ENCODE assay signal across 14 cellular contexts in the genomic region with DNA sequence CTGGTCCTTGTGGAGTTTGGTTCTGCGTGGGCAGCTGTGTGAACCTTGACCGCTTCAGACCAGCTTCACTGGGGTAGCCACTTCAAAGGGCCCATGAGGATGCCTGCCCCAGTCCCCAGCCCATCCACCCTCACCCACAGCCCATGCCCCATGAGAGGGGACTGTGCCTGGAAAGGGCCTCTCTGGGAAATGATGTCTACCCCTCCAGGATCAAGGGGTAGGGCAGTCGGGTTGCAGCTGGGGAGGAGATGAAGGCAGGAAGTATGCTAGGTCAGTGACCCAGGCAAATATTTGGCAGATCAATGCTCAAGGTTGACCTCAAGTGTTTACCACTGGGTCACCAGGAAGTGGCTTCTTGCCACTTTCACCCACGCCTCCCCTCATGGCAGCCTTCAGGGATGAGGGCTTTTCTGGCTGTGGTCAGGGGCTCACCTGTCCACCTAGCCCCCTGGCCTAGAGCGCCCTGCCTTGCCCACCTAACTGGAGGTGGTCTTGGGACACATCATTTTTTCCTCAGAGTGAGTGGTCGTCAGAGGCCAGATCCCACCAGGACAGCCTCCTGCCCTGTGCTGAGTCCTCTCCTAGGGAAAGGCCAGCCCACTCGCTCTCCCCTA.
DNase-seq lines count a peak whose midpoint lies in the region; ATAC-seq and TF ChIP-seq lines count a peak whose summit lies in the region.
"Had no signal": no experiment of that assay in that cellular context is flagged by ENCODE, and none has a peak within 500 bp of the region (broad histone marks: within the 10 kb centered on the region; RNA-seq: fewer than 3 reads in every experiment).

No MANE protein-coding gene starts in this region.

- 66% methylated on average over 7 of the region's 7 CpGs; no CpG with 5 or more reads in 1 of the 2 donors for WGBS in transverse colon (ENCODE audit: low coverage in 1 of 2), 2 donors

- no peak for TF ChIP-seq POLR2A in transverse colon (IDR thresholded peaks at IDR 0.05)

- H3K27ac Mint-ChIP-seq in CD8-positive, alpha-beta T cell = no peak overlapping the region
- H3K27ac Mint-ChIP-seq: brain had no signal

- H3K27me3 ChIP-seq in iPS-20b (ENCODE audit: insufficient read depth, low read length) (no peaks in the 10 kb centered on the region), transverse colon (no peaks in the 10 kb centered on the region)
- no peaks in the 10 kb centered on the region for H3K27me3 ChIP-seq in CD8-positive, alpha-beta T cell (ENCODE audit: insufficient read depth, low read length)

- no peaks in the 10 kb centered on the region for H3K9me3 Mint-ChIP-seq in CD8-positive, alpha-beta T cell
- H3K9me3 Mint-ChIP-seq: brain, neural crest cell had no signal

- CTCF ChIA-PET in CD8-positive, alpha-beta T cell (lab: Charles Lee) = no interaction called here

- no peak for TF ChIP-seq EP300 in transverse colon (IDR thresholded peaks at IDR 0.05; ENCODE audit: low read depth)

- H3K4me3 ChIP-seq in iPS-20b (ENCODE audit: low read length) (no peak overlapping the region), transverse colon (no peak overlapping the region)
- no peak overlapping the region for H3K4me3 ChIP-seq in CD8-positive, alpha-beta T cell (ENCODE audit: low read depth, low read length)

- no peak overlapping the region for H3K4me3 Mint-ChIP-seq in CD8-positive, alpha-beta T cell
- H3K4me3 Mint-ChIP-seq: brain, neural crest cell had no signal

- POLR2A ChIA-PET in CD8-positive, alpha-beta T cell (lab: Charles Lee) = interaction anchor here (1.0 kb wide), 1 partner anchor 13 kb away, joined by 3 read pairs; no protein-coding TSS in a partner anchor

- DNase-seq in DMS53 treated with DMSO at 0.1 percent for 48 hours (lab: John Stamatoyannopoulos, UW; ENCODE audit: unreplicated experiment) = peak; percentile 76
- DNase-seq in CD8-positive, alpha-beta T cell = no peak
- no peak for DNase-seq in iPS-NIHi7 (ENCODE audit: extremely low spot score)
- no peak for DNase-seq in transverse colon
- no peak for DNase-seq in stimulated activated CD4-positive, alpha-beta T cell treated with anti-CD3 and anti-CD28 coated beads, Interleukin-1b, Interleukin-23, amount 100 ng/mL, for 48 hours
- DNase-seq: activated CD4-positive, alpha-beta T cell treated with anti-CD3 and anti-CD28 coated beads, Interleukin-2, amount 50 U/mL, for 1 hour; COR-L47; foreskin fibroblast; PC-3 had no signal

- in situ Hi-C loops in transverse colon (cut with MboI; ENCODE audit: low pct_ligation_motif_present in 1 of 4, low pct_unique_long_range_greater_than_20kb in 1 of 4, low sequenced_read_pairs in 3 of 4) = no loop called here

- H3K27ac ChIP-seq in iPS-20b (ENCODE audit: low read length) = no peak overlapping the region
- no peak overlapping the region for H3K27ac ChIP-seq in CD8-positive, alpha-beta T cell (ENCODE audit: low read depth, low read length)
- H3K27ac ChIP-seq in transverse colon = peak overlapping the region in 1 of 4 donors; percentile 3

- H3K9me3 ChIP-seq in iPS-20b (ENCODE audit: insufficient read depth, low read depth, low read length) (no peaks in the 10 kb centered on the region; the same call in 1 of the 2 replicates), transverse colon (no peaks in the 10 kb centered on the region)
- H3K9me3 ChIP-seq in CD8-positive, alpha-beta T cell (ENCODE audit: low read length) = no peaks in the 10 kb centered on the region

- intact Hi-C loops in CD8-positive, alpha-beta T cell (cut with DNase I, micrococcal nuclease) = no loop called here
- intact Hi-C loops in transverse colon (cut with DNase I; ENCODE audit: low total_unique reads) = no loop called here

- H3K27me3 Mint-ChIP-seq in CD8-positive, alpha-beta T cell (ENCODE audit: low read depth) = peaks cover 10% of the 10 kb centered on the region

- H3K36me3 Mint-ChIP-seq in CD8-positive, alpha-beta T cell = no peaks in the 10 kb centered on the region
- H3K36me3 Mint-ChIP-seq: brain had no signal

- no peaks in the 10 kb centered on the region for H3K36me3 ChIP-seq in iPS-20b (ENCODE audit: insufficient read depth, low read depth, low read length)
- no peaks in the 10 kb centered on the region for H3K36me3 ChIP-seq in CD8-positive, alpha-beta T cell (ENCODE audit: insufficient read depth, low read length)
- H3K36me3 ChIP-seq in transverse colon = no peaks in the 10 kb centered on the region

- H3K9ac ChIP-seq in iPS-20b (ENCODE audit: low read depth, low read length) = peak overlapping the region; percentile 21; the same call in 1 of the 2 replicates

- H3K4me1 ChIP-seq in iPS-20b (ENCODE audit: insufficient read depth, low read length) = peaks cover 16% of the 10 kb centered on the region; the same call in 1 of the 2 replicates
- peaks cover 14% of the 10 kb centered on the region for H3K4me1 ChIP-seq in CD8-positive, alpha-beta T cell (ENCODE audit: insufficient read depth, low read length)
- peaks cover 11 to 61% (median 40%) of the 10 kb centered on the region in 4 donors for H3K4me1 ChIP-seq in transverse colon

- no peak for TF ChIP-seq CTCF in CD8-positive, alpha-beta T cell (IDR thresholded peaks at IDR 0.05)
- TF ChIP-seq CTCF in transverse colon (IDR thresholded peaks at IDR 0.05) = no peak

- peaks cover 23% of the 10 kb centered on the region for H3K4me1 Mint-ChIP-seq in CD8-positive, alpha-beta T cell (ENCODE audit: low read depth)

- ATAC-seq in GM19372 (IDR thresholded peaks at IDR 0.05; ENCODE audit: low read depth, unreplicated experiment) (peak; percentile 40), HG03342 (IDR thresholded peaks at IDR 0.05; ENCODE audit: unreplicated experiment) (peak; percentile 32)
- ATAC-seq in CD8-positive, alpha-beta T cell = no peak
- ATAC-seq: PC-3 had no signal
